In genomic region chr9:91048739-91049138, GRCh38 we compare ENCODE assay signal across 19 cellular contexts.
A peak's percentile ranks its signal among the peaks of the same experiment; 100 is the strongest.
DNase-seq lines count a peak whose midpoint lies in the region; ATAC-seq and TF ChIP-seq lines count a peak whose summit lies in the region.
"Had no signal": no experiment of that assay in that cellular context is flagged by ENCODE, and none has a peak within 500 bp of the region (broad histone marks: within the 10 kb centered on the region; RNA-seq: fewer than 3 reads in every experiment).

No MANE protein-coding gene starts in this region.

- H3K9me3 Mint-ChIP-seq in activated CD4-positive, alpha-beta T cell treated with anti-CD3 and anti-CD28 coated beads, Interleukin-2, amount 10 ng/mL, durations not matched to agents 24 days and 14 days: peaks cover 12% of the 10 kb centered on the region
- H3K9me3 Mint-ChIP-seq: naive B cell had no signal

- no peak overlapping the region for H2AFZ ChIP-seq in ACC112 (ENCODE audit: low read length, unreplicated experiment)
- H2AFZ ChIP-seq: parathyroid adenoma had no signal

- no peaks in the 10 kb centered on the region for H3K79me2 ChIP-seq in ACC112 (ENCODE audit: control insufficient read depth, insufficient read depth, low read length, unreplicated experiment)
- H3K79me2 ChIP-seq: parathyroid adenoma had no signal

- H3K4me1 ChIP-seq in ACC112 (ENCODE audit: control insufficient read depth, insufficient read depth, low read length, unreplicated experiment): peaks cover 21% of the 10 kb centered on the region
- no peaks in the 10 kb centered on the region for H3K4me1 ChIP-seq in testis
- H3K4me1 ChIP-seq: parathyroid adenoma, SJCRH30, uterus had no signal

- H3K9me3 ChIP-seq in testis: no peaks in the 10 kb centered on the region
- H3K9me3 ChIP-seq: SJCRH30, uterus had no signal

- no peak for TF ChIP-seq POLR2A in testis (IDR thresholded peaks at IDR 0.05)

- no peaks in the 10 kb centered on the region for H3K36me3 ChIP-seq in ACC112 (ENCODE audit: insufficient read depth, low read length)
- H3K36me3 ChIP-seq in testis (ENCODE audit: low read depth, missing control alignments): no peaks in the 10 kb centered on the region
- H3K36me3 ChIP-seq: SJCRH30, uterus had no signal

- H3K4me1 Mint-ChIP-seq in activated CD4-positive, alpha-beta T cell treated with anti-CD3 and anti-CD28 coated beads, Interleukin-2, amount 10 ng/mL, durations not matched to agents 24 days and 14 days: peaks cover 58% of the 10 kb centered on the region
- H3K4me1 Mint-ChIP-seq: naive B cell had no signal

- 76 to 88% methylated on average over 2 of the region's 2 CpGs for WGBS in testis, 2 donors

- no peak overlapping the region for H3K4me3 Mint-ChIP-seq in activated CD4-positive, alpha-beta T cell treated with anti-CD3 and anti-CD28 coated beads, Interleukin-2, amount 10 ng/mL, durations not matched to agents 24 days and 14 days
- H3K4me3 Mint-ChIP-seq: naive B cell had no signal

- H3K27me3 ChIP-seq in ACC112 (ENCODE audit: insufficient read depth, low read length): no peaks in the 10 kb centered on the region
- H3K27me3 ChIP-seq in testis: no peaks in the 10 kb centered on the region
- H3K27me3 ChIP-seq: uterus had no signal

- no peak for TF ChIP-seq CTCF in testis (IDR thresholded peaks at IDR 0.05)

- no peak for DNase-seq in activated CD4-positive, alpha-beta T cell treated with anti-CD3 and anti-CD28 coated beads, Interleukin-2, amount 10 ng/mL, durations not matched to agents 24 days and 14 days
- no peak for DNase-seq in activated CD4-positive, alpha-beta T cell treated with anti-CD3 and anti-CD28 coated beads, Interleukin-2, amount 50 U/mL, for 4 hours
- DNase-seq in SK-N-DZ (ENCODE audit: low spot score): peak; percentile 43
- peak; percentile 14 for DNase-seq in kidney glomerular epithelial cell (lab: John Stamatoyannopoulos, UW)
- DNase-seq in SKM-1 treated with dmso at 0.1 percent for 144 hours (lab: John Stamatoyannopoulos, UW; ENCODE audit: unreplicated experiment): no peak
- DNase-seq in testis: no peak
- DNase-seq in left colon: no peak
- DNase-seq: activated CD4-positive, CD25-positive, alpha-beta regulatory T cell; GDM1; hippocampal formation; naive B cell; NCI-H1105; NCI-H2107; NCI-H526; SJCRH30; T-helper 9 cell had no signal

- H3K36me3 Mint-ChIP-seq in activated CD4-positive, alpha-beta T cell treated with anti-CD3 and anti-CD28 coated beads, Interleukin-2, amount 10 ng/mL, durations not matched to agents 24 days and 14 days (ENCODE audit: low read depth): peaks cover 5% of the 10 kb centered on the region
- H3K36me3 Mint-ChIP-seq: naive B cell had no signal

- H3K27ac ChIP-seq in ACC112 (ENCODE audit: low read depth, low read length) (peak overlapping the region; percentile 79), testis (no peak overlapping the region)
- H3K27ac ChIP-seq: parathyroid adenoma, SJCRH30, uterus had no signal

- no peak for ATAC-seq in left colon

- no peaks in the 10 kb centered on the region for H3K27me3 Mint-ChIP-seq in activated CD4-positive, alpha-beta T cell treated with anti-CD3 and anti-CD28 coated beads, Interleukin-2, amount 10 ng/mL, durations not matched to agents 24 days and 14 days

- peak overlapping the region; percentile 93 for H3K27ac Mint-ChIP-seq in activated CD4-positive, alpha-beta T cell treated with anti-CD3 and anti-CD28 coated beads, Interleukin-2, amount 10 ng/mL, durations not matched to agents 24 days and 14 days
- H3K27ac Mint-ChIP-seq: naive B cell had no signal

- intact Hi-C loops in activated CD4-positive, alpha-beta T cell treated with anti-CD3 and anti-CD28 coated beads, Interleukin-2, amount 10 ng/mL, durations not matched to agents 24 days and 14 days (cut with micrococcal nuclease): loop anchor here (1.0 to 5.0 kb wide), 8 partner anchors 12 to 664 kb away; no protein-coding TSS in a partner anchor
- intact Hi-C loops in testis (cut with DNase I; ENCODE audit: low total_unique reads): no loop called here
- intact Hi-C loops in left colon (cut with DNase I, micrococcal nuclease): no loop called here

- H3K4me3 ChIP-seq in ACC112 (ENCODE audit: low read depth, low read length) (no peak overlapping the region), testis (no peak overlapping the region)
- H3K4me3 ChIP-seq: SJCRH30, uterus had no signal

Comparison
In these comparisons a context has a peak if more than half of its experiments do, and no peak if none do; other contexts are left out.
1. DNase-seq: peak in SK-N-DZ (single experiment) and kidney glomerular epithelial cell (single experiment); none in activated CD4-positive, alpha-beta T cell treated with anti-CD3 and anti-CD28 coated beads, Interleukin-2, amount 10 ng/mL, durations not matched to agents 24 days and 14 days (single experiment), activated CD4-positive, alpha-beta T cell treated with anti-CD3 and anti-CD28 coated beads, Interleukin-2, amount 50 U/mL, for 4 hours (0 of 2), SKM-1 treated with dmso at 0.1 percent for 144 hours (single experiment), testis (single experiment) and left colon (0 of 2).